ENCODE assay signal across 8 cellular contexts in the genomic region with DNA sequence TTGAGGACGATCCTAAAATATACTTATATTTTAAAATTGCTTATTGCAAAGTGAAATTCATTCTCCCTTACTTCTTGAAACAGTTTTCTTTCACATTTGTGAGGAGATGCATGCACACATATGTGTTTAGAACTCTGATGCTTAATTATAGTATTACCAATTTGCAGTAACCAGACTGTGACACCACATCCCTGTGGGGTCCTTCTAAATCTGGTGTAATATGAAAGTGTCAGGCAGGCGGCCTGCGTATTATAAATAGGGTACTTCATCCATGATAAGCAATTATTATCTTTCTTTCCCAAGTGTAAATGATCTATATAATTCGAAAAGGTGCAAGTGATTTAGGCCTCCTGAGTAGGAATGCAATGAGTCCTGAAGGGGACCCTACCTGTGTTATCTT. TPM values are rescaled to one million over a fixed set of nuclear protein-coding genes. Genes with fewer than 3 reads are reported as not detected.
DNase-seq lines count a peak whose midpoint lies in the region; ATAC-seq and TF ChIP-seq lines count a peak whose summit lies in the region.

No MANE protein-coding gene starts in this region.

- no peak for ATAC-seq in activated CD4-positive, alpha-beta T cell treated with anti-CD3 and anti-CD28 coated beads for 36 hours
- no peak for ATAC-seq in HG03520 (IDR thresholded peaks at IDR 0.05; ENCODE audit: unreplicated experiment)
- no peak for ATAC-seq in GM18867 (IDR thresholded peaks at IDR 0.05; ENCODE audit: unreplicated experiment)

- WGBS in suprapubic skin, result 35% methylated on average over 4 of the region's 4 CpGs

- H3K27ac ChIP-seq in iPS-18a (ENCODE audit: low read length) (peak overlapping the region; percentile 68), suprapubic skin (peak overlapping the region; percentile 92)

- TF ChIP-seq POLR2A in suprapubic skin (IDR thresholded peaks at IDR 0.05), result no peak

- peaks cover 12% of the 10 kb centered on the region for H3K36me3 Mint-ChIP-seq in activated CD4-positive, alpha-beta T cell treated with anti-CD3 and anti-CD28 coated beads for 36 hours (ENCODE audit: low read depth)
- peaks cover 6% of the 10 kb centered on the region for H3K36me3 Mint-ChIP-seq in activated CD4-positive, alpha-beta memory T cell treated with anti-CD3 and anti-CD28 coated beads, Interleukin-2, amount 10 ng/mL, durations not matched to agents 7 days and 5 days (ENCODE audit: low read depth)

- peaks cover 4% of the 10 kb centered on the region for H3K4me1 ChIP-seq in iPS-18a (ENCODE audit: control insufficient read depth, low read depth, low read length)
- peaks cover 22% of the 10 kb centered on the region for H3K4me1 ChIP-seq in suprapubic skin

- POLR2A ChIA-PET in activated CD4-positive, alpha-beta T cell treated with anti-CD3 and anti-CD28 coated beads for 36 hours (lab: Charles Lee), result no interaction called here
- POLR2A ChIA-PET in activated CD4-positive, alpha-beta memory T cell treated with anti-CD3 and anti-CD28 coated beads, Interleukin-2, amount 10 ng/mL, durations not matched to agents 7 days and 5 days (lab: Charles Lee), result interaction anchor here (1.1 to 2.5 kb wide), 7 partner anchors 8 to 1089 kb away, joined by 3 to 13 read pairs (median 4); partner anchors contain the start of gene PGM1

- H3K27me3 ChIP-seq in iPS-18a (ENCODE audit: control insufficient read depth, insufficient read depth, low read length) (no peaks in the 10 kb centered on the region), suprapubic skin (no peaks in the 10 kb centered on the region)

- H3K36me3 ChIP-seq in iPS-18a (ENCODE audit: control insufficient read depth, low read depth, low read length), result no peaks in the 10 kb centered on the region
- no peaks in the 10 kb centered on the region for H3K36me3 ChIP-seq in suprapubic skin

- intact Hi-C loops in activated CD4-positive, alpha-beta T cell treated with anti-CD3 and anti-CD28 coated beads for 36 hours (cut with DNase I, micrococcal nuclease), result loop anchor here in 1 of 2 experiments (5.0 kb wide), 2 partner anchors 197 to 742 kb away; partner anchors contain the start of gene ATG4C
- intact Hi-C loops in posterior vena cava (cut with DNase I), result no loop called here

- H3K4me3 Mint-ChIP-seq in activated CD4-positive, alpha-beta T cell treated with anti-CD3 and anti-CD28 coated beads for 36 hours, result peak overlapping the region; percentile 89
- peak overlapping the region; percentile 99 for H3K4me3 Mint-ChIP-seq in activated CD4-positive, alpha-beta memory T cell treated with anti-CD3 and anti-CD28 coated beads, Interleukin-2, amount 10 ng/mL, durations not matched to agents 7 days and 5 days

- DNase-seq in activated CD4-positive, alpha-beta T cell treated with anti-CD3 and anti-CD28 coated beads for 36 hours, result no peak
- no peak for DNase-seq in activated CD4-positive, alpha-beta T cell treated with anti-CD3 and anti-CD28 coated beads, Interleukin-2, amount 50 U/mL, for 1 hour
- no peak for DNase-seq in activated CD4-positive, alpha-beta memory T cell treated with anti-CD3 and anti-CD28 coated beads, Interleukin-2, amount 10 ng/mL, durations not matched to agents 7 days and 5 days
- DNase-seq in suprapubic skin (ENCODE audit: low spot score in 2 of 2) (no peak), posterior vena cava (ENCODE audit: low spot score) (no peak)

- no peak for TF ChIP-seq CTCF in suprapubic skin (IDR thresholded peaks at IDR 0.05)

- peak overlapping the region; percentile 97 for H3K27ac Mint-ChIP-seq in activated CD4-positive, alpha-beta T cell treated with anti-CD3 and anti-CD28 coated beads for 36 hours
- peak overlapping the region; percentile 2 for H3K27ac Mint-ChIP-seq in activated CD4-positive, alpha-beta memory T cell treated with anti-CD3 and anti-CD28 coated beads, Interleukin-2, amount 10 ng/mL, durations not matched to agents 7 days and 5 days

- CTCF ChIA-PET in activated CD4-positive, alpha-beta T cell treated with anti-CD3 and anti-CD28 coated beads for 36 hours (lab: Charles Lee), result interaction anchor here (0.7 to 2.2 kb wide), 3 partner anchors 9 to 65 kb away, joined by 3 to 10 read pairs (median 3); no protein-coding TSS in a partner anchor
- CTCF ChIA-PET in activated CD4-positive, alpha-beta memory T cell treated with anti-CD3 and anti-CD28 coated beads, Interleukin-2, amount 10 ng/mL, durations not matched to agents 7 days and 5 days (lab: Charles Lee), result interaction anchor here (1.2 to 1.7 kb wide), 2 partner anchors 8 to 15 kb away, joined by 3 to 6 read pairs; no protein-coding TSS in a partner anchor

- no peaks in the 10 kb centered on the region for H3K27me3 Mint-ChIP-seq in activated CD4-positive, alpha-beta T cell treated with anti-CD3 and anti-CD28 coated beads for 36 hours
- no peaks in the 10 kb centered on the region for H3K27me3 Mint-ChIP-seq in activated CD4-positive, alpha-beta memory T cell treated with anti-CD3 and anti-CD28 coated beads, Interleukin-2, amount 10 ng/mL, durations not matched to agents 7 days and 5 days

- peaks cover 18% of the 10 kb centered on the region for H3K4me1 Mint-ChIP-seq in activated CD4-positive, alpha-beta T cell treated with anti-CD3 and anti-CD28 coated beads for 36 hours
- peaks cover 41% of the 10 kb centered on the region for H3K4me1 Mint-ChIP-seq in activated CD4-positive, alpha-beta memory T cell treated with anti-CD3 and anti-CD28 coated beads, Interleukin-2, amount 10 ng/mL, durations not matched to agents 7 days and 5 days

- H3K9me3 ChIP-seq in iPS-18a (ENCODE audit: control insufficient read depth, low read depth, low read length), result no peaks in the 10 kb centered on the region
- H3K9me3 ChIP-seq in suprapubic skin, result no peaks in the 10 kb centered on the region

- H3K9me3 Mint-ChIP-seq in activated CD4-positive, alpha-beta T cell treated with anti-CD3 and anti-CD28 coated beads for 36 hours (ENCODE audit: low read depth), result no peaks in the 10 kb centered on the region
- H3K9me3 Mint-ChIP-seq in activated CD4-positive, alpha-beta memory T cell treated with anti-CD3 and anti-CD28 coated beads, Interleukin-2, amount 10 ng/mL, durations not matched to agents 7 days and 5 days, result no peaks in the 10 kb centered on the region

- H3K9ac ChIP-seq in iPS-18a (ENCODE audit: low read length), result peak overlapping the region; percentile 70

- no peak for TF ChIP-seq EP300 in suprapubic skin (IDR thresholded peaks at IDR 0.05)

- H3K4me3 ChIP-seq in iPS-18a (ENCODE audit: low read length), result peak overlapping the region; percentile 67
- H3K4me3 ChIP-seq in suprapubic skin, result peak overlapping the region; percentile 59

RNA-seq across cellular contexts. Expression of gene EFCAB7, which starts 0.8 kb away (rescaled TPM):
- total RNA-seq in activated CD4-positive, alpha-beta T cell treated with anti-CD3 and anti-CD28 coated beads for 36 hours, result 1 to 10 TPM; 8.5 to 9.1 TPM
- 1 to 10 TPM; 6.7 to 6.8 TPM for total RNA-seq in activated CD4-positive, alpha-beta memory T cell treated with anti-CD3 and anti-CD28 coated beads, Interleukin-2, amount 10 ng/mL, durations not matched to agents 7 days and 5 days
- total RNA-seq in suprapubic skin, result 10 to 100 TPM in 1 of 4 donors, 1 to 10 TPM in 3; 2.8 to 14.1 (median 8.0) TPM
- 1 to 10 TPM; 5.0 to 7.3 TPM for total RNA-seq in posterior vena cava

RNA-seq across cellular contexts. Expression of gene ITGB3BP, which starts 1.1 kb away (rescaled TPM):
- total RNA-seq in activated CD4-positive, alpha-beta T cell treated with anti-CD3 and anti-CD28 coated beads for 36 hours, result 10 to 100 TPM; 81.8 to 81.9 TPM
- total RNA-seq in activated CD4-positive, alpha-beta memory T cell treated with anti-CD3 and anti-CD28 coated beads, Interleukin-2, amount 10 ng/mL, durations not matched to agents 7 days and 5 days, result 10 to 100 TPM; 44.9 to 46.2 TPM
- total RNA-seq in suprapubic skin, result 10 to 100 TPM; 10.3 to 22.2 (median 16.1) TPM
- total RNA-seq in posterior vena cava, result 10 to 100 TPM; 13.5 to 19.5 TPM
